17 cellular contexts compared by ENCODE assay signal in genomic region chr15:71889385-71889784, GRCh38.
DNase-seq lines count a peak whose midpoint lies in the region; ATAC-seq, FAIRE-seq and TF ChIP-seq lines count a peak whose summit lies in the region.
"Had no signal": no experiment of that assay in that cellular context is flagged by ENCODE, and none has a peak within 500 bp of the region (broad histone marks: within the 10 kb centered on the region; RNA-seq: fewer than 3 reads in every experiment).

No MANE protein-coding gene starts in this region.

- H3K36me3 ChIP-seq in left lung, result peaks cover 0 to 24% of the 10 kb centered on the region in 2 donors

- H3K27me3 Mint-ChIP-seq in activated naive CD8-positive, alpha-beta T cell treated with anti-CD3 and anti-CD28 coated beads for 36 hours, result no peaks in the 10 kb centered on the region
- H3K27me3 Mint-ChIP-seq: CD4-positive, alpha-beta memory T cell had no signal

- no peaks in the 10 kb centered on the region for H3K4me1 Mint-ChIP-seq in activated naive CD8-positive, alpha-beta T cell treated with anti-CD3 and anti-CD28 coated beads for 36 hours
- H3K4me1 Mint-ChIP-seq: CD4-positive, alpha-beta memory T cell had no signal

- H3K4me3 Mint-ChIP-seq in activated naive CD8-positive, alpha-beta T cell treated with anti-CD3 and anti-CD28 coated beads for 36 hours, result no peak overlapping the region
- H3K4me3 Mint-ChIP-seq: CD4-positive, alpha-beta memory T cell had no signal

- no peak for TF ChIP-seq CTCF in left lung (IDR thresholded peaks at IDR 0.05)

- intact Hi-C loops in left lung (cut with DNase I), result no loop called here

- H3K9me3 Mint-ChIP-seq in activated naive CD8-positive, alpha-beta T cell treated with anti-CD3 and anti-CD28 coated beads for 36 hours, result no peaks in the 10 kb centered on the region
- H3K9me3 Mint-ChIP-seq: CD4-positive, alpha-beta memory T cell had no signal

- H3K9me3 ChIP-seq in left lung, result no peaks in the 10 kb centered on the region

- peaks cover 15% of the 10 kb centered on the region for H3K36me3 Mint-ChIP-seq in activated naive CD8-positive, alpha-beta T cell treated with anti-CD3 and anti-CD28 coated beads for 36 hours

- peak; percentile 27 for FAIRE-seq in GM12892 (lab: Jason Lieb, UNC)
- FAIRE-seq: D721Med, H54 had no signal

- no peak overlapping the region for H3K4me3 ChIP-seq in left lung
- H3K4me3 ChIP-seq: GM23248 had no signal

- TF ChIP-seq POLR2A in GM12892 (IDR thresholded peaks at IDR 0.05; ENCODE audit: low read depth, low read length), result no peak

- ATAC-seq in GM21529 (IDR thresholded peaks at IDR 0.05; ENCODE audit: unreplicated experiment) (peak; percentile 32), left lung (peak; percentile 25), HG02840 (IDR thresholded peaks at IDR 0.05; ENCODE audit: low FRiP score, unreplicated experiment) (no peak)
- ATAC-seq: HCT116 had no signal

- H3K27ac ChIP-seq in left lung, result no peak overlapping the region
- H3K27ac ChIP-seq: GM23248, HL-60 had no signal

- DNase-seq in GM12892 (ENCODE audit: insufficient read length) (no peak), RPMI8226 (peak; percentile 13), left lung (no peak), DMS114 treated with DMSO at 0.1 percent for 48 hours (lab: John Stamatoyannopoulos, UW; ENCODE audit: unreplicated experiment) (no peak)
- no peak for DNase-seq in activated naive CD8-positive, alpha-beta T cell treated with anti-CD3 and anti-CD28 coated beads for 36 hours
- DNase-seq: ACHN; C1 segment of cervical spinal cord; CD4-positive, alpha-beta memory T cell; DND-41; GDM1; GM23248 had no signal

- no peak overlapping the region for H3K27ac Mint-ChIP-seq in activated naive CD8-positive, alpha-beta T cell treated with anti-CD3 and anti-CD28 coated beads for 36 hours
- H3K27ac Mint-ChIP-seq: CD4-positive, alpha-beta memory T cell had no signal

- H3K4me1 ChIP-seq in left lung, result no peaks in the 10 kb centered on the region

- no peaks in the 10 kb centered on the region for H3K27me3 ChIP-seq in left lung
